22 cellular contexts compared by ENCODE assay signal in genomic region chr7:76285604-76286374, GRCh38. TPM values are rescaled to one million over a fixed set of nuclear protein-coding genes. Genes with fewer than 3 reads are reported as not detected.
DNase-seq lines count a peak whose midpoint lies in the region; ATAC-seq and TF ChIP-seq lines count a peak whose summit lies in the region.
"Had no signal": no experiment of that assay in that cellular context is flagged by ENCODE, and none has a peak within 500 bp of the region (broad histone marks: within the 10 kb centered on the region; RNA-seq: fewer than 3 reads in every experiment).

No MANE protein-coding gene starts in this region.

- H3K4me1 ChIP-seq in BLaER1 (peaks cover 53% of the 10 kb centered on the region), Panc1 (ENCODE audit: control insufficient read depth, insufficient read depth, low read length) (peaks cover 32% of the 10 kb centered on the region), sigmoid colon (peaks cover 0 to 21% (median 19%) of the 10 kb centered on the region in 4 donors)

- H3K9me3 ChIP-seq in BLaER1, result no peaks in the 10 kb centered on the region
- H3K9me3 ChIP-seq in Panc1 (ENCODE audit: control insufficient read depth, insufficient read depth, low read depth, low read length), result no peaks in the 10 kb centered on the region
- no peaks in the 10 kb centered on the region for H3K9me3 ChIP-seq in sigmoid colon
- H3K9me3 ChIP-seq: HAP-1, SJSA1 had no signal

- H3K27ac ChIP-seq in BLaER1 (no peak overlapping the region), Panc1 (ENCODE audit: low read length) (peak overlapping the region; percentile 57), sigmoid colon (no peak overlapping the region)
- H3K27ac ChIP-seq: GM23248, SJSA1 had no signal

- intact Hi-C loops in Panc1 (cut with micrococcal nuclease; ENCODE audit: unreplicated experiment), result no loop called here
- intact Hi-C loops in sigmoid colon (cut with DNase I), result no loop called here

- TSS peak; percentile 58 for BruUV-seq in Panc1 (replicated peaks; lab: Mats Ljungman, UMichigan)

- WGBS in sigmoid colon, 2 donors, result 72 to 87% methylated on average over 29 of the region's 29 CpGs

- H3K4me3 ChIP-seq in BLaER1 (no peak overlapping the region), Panc1 (ENCODE audit: low read depth in 2 of 2, low read length in 2 of 2) (no peak overlapping the region), sigmoid colon (no peak overlapping the region)
- H3K4me3 ChIP-seq: GM23248, HAP-1, SJSA1 had no signal

- TF ChIP-seq POLR2A in sigmoid colon (IDR thresholded peaks at IDR 0.05), result no peak

- no peaks in the 10 kb centered on the region for H4K20me1 ChIP-seq in BLaER1

- no peak for TF ChIP-seq EP300 in sigmoid colon (IDR thresholded peaks at IDR 0.05)

- TF ChIP-seq CTCF in Panc1 (IDR thresholded peaks at IDR 0.05), result no peak
- no peak for TF ChIP-seq CTCF in sigmoid colon (IDR thresholded peaks at IDR 0.05)

- no peak overlapping the region for H3K9ac ChIP-seq in BLaER1
- H3K9ac ChIP-seq: GM23248 had no signal

- in situ Hi-C loops in Panc1 (cut with HindIII; ENCODE audit: low pct_unique_long_range_greater_than_20kb, low sequenced_read_pairs), result no loop called here

- H3K27me3 ChIP-seq in BLaER1, result peaks cover 49% of the 10 kb centered on the region
- no peaks in the 10 kb centered on the region for H3K27me3 ChIP-seq in Panc1 (ENCODE audit: control insufficient read depth, insufficient read depth, low read length)
- H3K27me3 ChIP-seq in sigmoid colon, result peaks cover 19 to 32% (median 22%) of the 10 kb centered on the region in 3 donors

- CTCF ChIA-PET in Panc1 (lab: Charles Lee), result no interaction called here

- H3K36me3 ChIP-seq in BLaER1 (no peaks in the 10 kb centered on the region), Panc1 (ENCODE audit: control insufficient read depth, insufficient read depth, low read length) (no peaks in the 10 kb centered on the region), sigmoid colon (no peaks in the 10 kb centered on the region)
- H3K36me3 ChIP-seq: SJSA1 had no signal

- DNase-seq in Panc1 (ENCODE audit: low read depth, low spot score) (no peak), left lobe of liver (ENCODE audit: low spot score) (no peak), sigmoid colon (peak; percentile 69), NCI-H187 treated with DMSO at 0.1 percent for 48 hours (lab: John Stamatoyannopoulos, UW) (no peak), NCI-H69 (lab: John Stamatoyannopoulos, UW) (no peak)
- no peak for DNase-seq in stimulated activated naive CD8-positive, alpha-beta T cell treated with anti-CD3 and anti-CD28 coated beads, Interleukin-15, Interleukin-2, amounts not matched to agents 100 U/mL and 50 U/mL, for 24 hours
- DNase-seq: 8988T; ACHN; CD4-positive, alpha-beta T cell; DMS53; GM23248; Karpas-422; NCI-H1092 treated with DMSO at 0.1 percent for 48 hours; NCI-H1436; NCI-H187; NCI-H524; NCI-H774; PC-3; Right ventricle myocardium superior had no signal

- ATAC-seq in Panc1 (0 out of 2 replicates have a peak, but pooled peaks have one; percentile 15), left lobe of liver (peak; percentile 65)
- ATAC-seq in stimulated activated naive CD8-positive, alpha-beta T cell treated with anti-CD3 and anti-CD28 coated beads, Interleukin-15, Interleukin-2, amounts not matched to agents 100 U/mL and 50 U/mL, for 24 hours, result no peak
- ATAC-seq: PC-3 had no signal

- H3K4me2 ChIP-seq in BLaER1, result 0 out of 2 replicates have a peak overlapping the region, but pooled peaks have one; percentile 31

- POLR2A ChIA-PET in Panc1 (lab: Charles Lee), result no interaction called here

RNA-seq across cellular contexts. Expression of gene HSPB1, which starts 16.7 kb away (rescaled TPM):
- total RNA-seq in Panc1 (2021; ENCODE audit: unreplicated experiment) (422 TPM), left lobe of liver (72.4 TPM), sigmoid colon (1,000 to 10,000 TPM in 3 of 4 donors, 100 to 1,000 TPM in 1; 929 to 2,528 (median 1,357) TPM)
- polyA plus RNA-seq in Panc1 (2012; ENCODE audit: insufficient read length), result 1,072 TPM
- polyA plus RNA-seq in sigmoid colon, result 100 to 1,000 TPM; 202 to 340 (median 208) TPM
